In the genomic region with DNA sequence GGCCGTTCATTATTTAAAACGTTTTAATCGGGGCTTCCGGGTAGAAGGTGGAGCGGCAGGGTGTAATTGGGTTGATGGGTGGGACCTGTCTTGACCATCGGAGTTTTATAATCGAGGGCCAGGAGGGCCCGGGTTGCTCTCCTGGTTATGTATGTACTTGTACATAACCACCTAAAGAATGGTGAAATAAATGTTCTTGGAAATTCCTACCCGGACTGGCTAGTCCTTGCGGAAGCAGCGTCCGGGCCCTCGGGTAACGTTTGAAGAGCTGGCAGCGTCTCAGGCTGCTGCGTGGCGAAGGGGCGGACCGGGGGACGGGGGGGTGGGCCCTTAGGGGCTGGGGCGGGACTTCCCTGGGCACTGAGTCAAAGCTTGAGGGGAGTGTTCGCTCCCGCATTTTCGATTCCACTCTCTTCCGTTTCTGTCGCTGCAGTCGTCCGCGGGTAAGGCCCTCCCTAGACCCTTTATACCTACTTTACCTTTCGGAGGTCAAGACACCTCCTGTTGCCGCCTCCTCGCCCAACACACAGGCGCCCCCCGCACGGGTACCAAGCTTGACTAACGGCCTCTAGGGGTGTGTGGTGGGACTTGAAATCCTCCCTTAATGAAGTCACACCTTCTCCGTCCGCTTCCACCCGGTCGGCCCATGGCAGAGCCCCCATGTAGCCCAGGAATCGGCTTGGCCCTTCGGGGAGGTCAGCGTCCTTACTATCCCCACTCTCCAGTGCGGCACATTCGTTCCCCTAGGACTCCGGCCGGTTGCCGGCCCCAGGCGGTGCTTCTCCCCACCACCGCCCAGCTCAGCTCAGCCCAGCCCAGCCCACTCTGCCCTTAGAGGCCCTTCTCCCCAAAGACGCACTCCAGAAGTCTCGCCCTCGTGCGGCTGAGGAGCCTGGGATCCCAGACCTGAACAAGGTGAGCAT, we compare ENCODE assay signal across 8 cellular contexts. TPM values are rescaled to one million over a fixed set of nuclear protein-coding genes. Genes with fewer than 3 reads are reported as not detected.
DNase-seq lines count a peak whose midpoint lies in the region; ATAC-seq and TF ChIP-seq lines count a peak whose summit lies in the region.

A gene with protein sequence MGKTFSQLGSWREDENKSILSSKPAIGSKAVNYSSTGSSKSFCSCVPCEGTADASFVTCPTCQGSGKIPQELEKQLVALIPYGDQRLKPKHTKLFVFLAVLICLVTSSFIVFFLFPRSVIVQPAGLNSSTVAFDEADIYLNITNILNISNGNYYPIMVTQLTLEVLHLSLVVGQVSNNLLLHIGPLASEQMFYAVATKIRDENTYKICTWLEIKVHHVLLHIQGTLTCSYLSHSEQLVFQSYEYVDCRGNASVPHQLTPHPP (plus strand): TSS at position 396 of the 923 bp plus-strand sequence. CDS start 1,167 bp downstream, outside the sequence.

- 0 to 1% methylated on average over 54 of the region's 54 CpGs for WGBS in aorta, 2 donors

- H3K27ac ChIP-seq in right atrium auricular region, result peak within 1 kb of the TSS; percentile 80 to 81
- H3K27ac ChIP-seq in aorta (ENCODE audit: low read depth in 1 of 2, low read length in 2 of 2), result peak within 1 kb of the TSS; percentile 69 to 70

- H3K9me3 ChIP-seq in right atrium auricular region (no peaks in the 10 kb centered on the region), aorta (ENCODE audit: control insufficient read depth, low read length) (no peaks in the 10 kb centered on the region)

- H3K27me3 ChIP-seq in right atrium auricular region (no peaks in the 10 kb centered on the region), aorta (ENCODE audit: control insufficient read depth in 1 of 2, insufficient read depth in 2 of 2, low read length in 1 of 2) (no peaks in the 10 kb centered on the region)

- H3K36me3 ChIP-seq in right atrium auricular region (peaks cover 39% of the 10 kb centered on the region), aorta (ENCODE audit: control insufficient read depth in 1 of 2, insufficient read depth in 2 of 2, low read length in 1 of 2) (peaks cover 4% of the 10 kb centered on the region in 2 donors)

- DNase-seq in Ammon's horn (ENCODE audit: low spot score), result peak; percentile 60
- peak; percentile 88 for DNase-seq in GM19240 (ENCODE audit: insufficient read length, low spot score)
- peak; percentile 48 to 84 (median 65) for DNase-seq in T-helper 1 cell
- peak; percentile 73 for DNase-seq in amniotic stem cell (lab: John Stamatoyannopoulos, UW)
- peak; percentile 81 for DNase-seq in right atrium auricular region (ENCODE audit: low spot score)
- DNase-seq in renal cortical epithelial cell (ENCODE audit: low read depth), result peak; percentile 73
- DNase-seq in aorta, result peak; percentile 90 to 94

- intact Hi-C loops in aorta (cut with DNase I), result loop anchor here in 1 of 2 donors (5.0 kb wide), 2 partner anchors 34 to 189 kb away; partner anchors contain the start of gene VAT1

- H3K4me3 ChIP-seq in right atrium auricular region, result peak within 1 kb of the TSS; percentile 54 to 61
- H3K4me3 ChIP-seq in aorta (ENCODE audit: low read length in 2 of 2), result peak within 1 kb of the TSS; percentile 43 to 87

- ATAC-seq in HG03571 (IDR thresholded peaks at IDR 0.05; ENCODE audit: unreplicated experiment) (peak; percentile 72), aorta (ENCODE audit: low FRiP score) (peak; percentile 88)

- peak in 1 of 2 donors; percentile 47 for TF ChIP-seq CTCF in right atrium auricular region (IDR thresholded peaks at IDR 0.05)

- H3K4me1 ChIP-seq in right atrium auricular region (peaks cover 0 to 23% of the 10 kb centered on the region in 2 donors), aorta (ENCODE audit: control insufficient read depth in 1 of 2, insufficient read depth in 2 of 2, low read length in 2 of 2) (no peaks in the 10 kb centered on the region)

RNA-seq across cellular contexts. Expression of the gene that starts here (rescaled TPM):
- total RNA-seq in right atrium auricular region (1 to 10 TPM; 2.4 to 3.5 TPM), renal cortical epithelial cell (2.3 and 2.4 TPM in 2 replicates), aorta (10 to 100 TPM; 20.2 to 37.2 TPM)
- polyA plus RNA-seq in aorta, result 1 to 10 TPM; 2.5 to 5.0 TPM

Comparison
In these comparisons a context has a peak if more than half of its experiments do, and no peak if none do; other contexts are left out.
1. Peak in every context shown above with its lines: DNase-seq, ATAC-seq, H3K4me3 ChIP-seq and H3K27ac ChIP-seq.